9 cellular contexts compared by ENCODE assay signal in genomic region chr1:33098371-33098770, GRCh38. TPM values are rescaled to one million over a fixed set of nuclear protein-coding genes. Genes with fewer than 3 reads are reported as not detected.
DNase-seq lines count a peak whose midpoint lies in the region; ATAC-seq, FAIRE-seq and TF ChIP-seq lines count a peak whose summit lies in the region.
"Had no signal": no experiment of that assay in that cellular context is flagged by ENCODE, and none has a peak within 500 bp of the region (broad histone marks: within the 10 kb centered on the region; RNA-seq: fewer than 3 reads in every experiment).

No MANE protein-coding gene starts in this region.

- TF ChIP-seq RAD21 in HCT116 (IDR thresholded peaks at IDR 0.05; ENCODE audit: low read depth) = no peak
- TF ChIP-seq RAD21 in GM12878 (IDR thresholded peaks at IDR 0.05; ENCODE audit: insufficient read depth, low read depth, low read length) = no peak

- H4K20me1 ChIP-seq in HCT116 (ENCODE audit: insufficient read depth) (no peaks in the 10 kb centered on the region), PC-3 (ENCODE audit: low read length) (no peaks in the 10 kb centered on the region), GM12878 (ENCODE audit: control insufficient read depth, insufficient read depth) (no peaks in the 10 kb centered on the region)

- H3K9me2 ChIP-seq in HCT116 (ENCODE audit: insufficient read depth) (no peaks in the 10 kb centered on the region), PC-3 (replicated peaks; ENCODE audit: low read length) (no peaks in the 10 kb centered on the region)

- ATAC-seq in HCT116 (no peak), PC-3 (no peak), GM12878 (no peak), right lobe of liver (no peak)

- intact Hi-C loops in HCT116 (cut with micrococcal nuclease) = loop anchor here (5.0 to 10.0 kb wide), 4 partner anchors 256 to 514 kb away; partner anchors contain the start of gene ZSCAN20
- intact Hi-C loops in PC-3 (cut with micrococcal nuclease) = no loop called here
- intact Hi-C loops in GM12878 (cut with micrococcal nuclease; ENCODE audit: unreplicated experiment) = loop anchor here (2.0 to 10.0 kb wide), 2 partner anchors 28 to 516 kb away; no protein-coding TSS in a partner anchor
- intact Hi-C loops in right lobe of liver (cut with DNase I) = no loop called here

- no peak for FAIRE-seq in GM12878 (lab: Jason Lieb, UNC)
- FAIRE-seq: G401.6 had no signal

- TF ChIP-seq EP300 in GM12878 (IDR thresholded peaks at IDR 0.05; ENCODE audit: borderline replicate concordance in 1 of 2, control insufficient read depth in 1 of 2, low read depth in 2 of 2, low read length in 2 of 2) = no peak

- no peak overlapping the region for H3K9ac ChIP-seq in HCT116 (ENCODE audit: low read length)
- no peak overlapping the region for H3K9ac ChIP-seq in PC-3 (ENCODE audit: low read length)
- no peak overlapping the region for H3K9ac ChIP-seq in GM12878 (ENCODE audit: control insufficient read depth, insufficient read depth, low read length)
- H3K9ac ChIP-seq in skeletal muscle satellite cell (ENCODE audit: low read depth, low read length) = peak overlapping the region; percentile 75

- TF ChIP-seq CTCF in HCT116 (IDR thresholded peaks at IDR 0.05 in 2 of 3, conservative IDR thresholded peaks at IDR 0.05 in 1 of 3; ENCODE audit: borderline replicate concordance in 1 of 3, insufficient read depth in 1 of 3, low read depth in 2 of 3, low read length in 2 of 3) (no peak), PC-3 (conservative IDR thresholded peaks at IDR 0.05; ENCODE audit: low read depth, low read length) (no peak), GM12878 (IDR thresholded peaks at IDR 0.05 in 2 of 3, conservative IDR thresholded peaks at IDR 0.05 in 1 of 3; ENCODE audit: control insufficient read depth in 2 of 3, extremely low read depth in 1 of 3, insufficient read depth in 1 of 3, low read depth in 3 of 3, low read length in 3 of 3) (no peak), coronary artery (IDR thresholded peaks at IDR 0.05) (no peak), right lobe of liver (IDR thresholded peaks at IDR 0.05) (no peak)

- H3K9me3 ChIP-seq in HCT116 (ENCODE audit: control insufficient read depth in 1 of 2, insufficient read depth in 1 of 2, low read depth in 1 of 2, low read length in 2 of 2) (no peaks in the 10 kb centered on the region), PC-3 (ENCODE audit: low read length) (no peaks in the 10 kb centered on the region), GM12878 (replicated peaks; ENCODE audit: control insufficient read depth, insufficient read depth, low read length) (no peaks in the 10 kb centered on the region), skeletal muscle satellite cell (replicated peaks; ENCODE audit: low read length) (no peaks in the 10 kb centered on the region), right lobe of liver (no peaks in the 10 kb centered on the region)

- H3F3A ChIP-seq in PC-3 (ENCODE audit: low read length, unreplicated experiment) = peaks cover 7% of the 10 kb centered on the region

- TF ChIP-seq POLR2A in HCT116 (IDR thresholded peaks at IDR 0.05; ENCODE audit: borderline replicate concordance, extremely low read depth, insufficient read depth, insufficient read length) (no peak), GM12878 (IDR thresholded peaks at IDR 0.05; ENCODE audit: low read depth, low read length) (no peak), right lobe of liver (IDR thresholded peaks at IDR 0.05) (no peak)

- no peak overlapping the region for H2AFZ ChIP-seq in HCT116 (ENCODE audit: low read depth, low read length, poor library complexity, severe bottlenecking)
- no peak overlapping the region for H2AFZ ChIP-seq in PC-3 (ENCODE audit: low read length)
- H2AFZ ChIP-seq in GM12878 (ENCODE audit: control insufficient read depth, low read depth, low read length) = no peak overlapping the region

- CTCF ChIA-PET in HCT116 (lab: Charles Lee) = no interaction called here
- CTCF ChIA-PET in PC-3 (lab: Charles Lee) = no interaction called here
- CTCF ChIA-PET in GM12878 (lab: Yijun Ruan, JAX) = interaction anchor here (1.0 to 2.0 kb wide), 3 partner anchors 10 to 265 kb away, joined by 3 to 5 read pairs (median 3); no protein-coding TSS in a partner anchor

- peaks cover 26 to 49% of the 10 kb centered on the region in 2 experiments for H3K4me1 ChIP-seq in HCT116 (ENCODE audit: control insufficient read depth in 1 of 2, insufficient read depth in 2 of 2, low read length in 2 of 2)
- H3K4me1 ChIP-seq in PC-3 (ENCODE audit: insufficient read depth, low read length) = peaks cover 22% of the 10 kb centered on the region
- H3K4me1 ChIP-seq in GM12878 (ENCODE audit: control insufficient read depth, insufficient read depth, low read length) = peaks cover 6% of the 10 kb centered on the region; the same call in 1 of the 2 replicates
- H3K4me1 ChIP-seq in skeletal muscle satellite cell (ENCODE audit: control insufficient read depth, insufficient read depth, low read length) = peaks cover 51% of the 10 kb centered on the region
- no peaks in the 10 kb centered on the region for H3K4me1 ChIP-seq in right lobe of liver

- no peaks in the 10 kb centered on the region for H3K36me3 ChIP-seq in HCT116 (ENCODE audit: control insufficient read depth in 1 of 2, insufficient read depth in 2 of 2, low read length in 2 of 2)
- peaks cover 6% of the 10 kb centered on the region; the same call in 1 of the 2 replicates for H3K36me3 ChIP-seq in PC-3 (ENCODE audit: low read depth, low read length)
- no peaks in the 10 kb centered on the region for H3K36me3 ChIP-seq in GM12878 (ENCODE audit: control insufficient read depth in 2 of 2, insufficient read depth in 2 of 2, low read length in 1 of 2)
- no peaks in the 10 kb centered on the region for H3K36me3 ChIP-seq in skeletal muscle satellite cell (ENCODE audit: insufficient read depth, low read length)
- H3K36me3 ChIP-seq in right lobe of liver = no peaks in the 10 kb centered on the region

- H3K79me2 ChIP-seq in HCT116 (ENCODE audit: insufficient read depth, low read length) (no peaks in the 10 kb centered on the region), PC-3 (ENCODE audit: low read length) (no peaks in the 10 kb centered on the region), GM12878 (ENCODE audit: control insufficient read depth, insufficient read depth, low read length) (no peaks in the 10 kb centered on the region)

- in situ Hi-C loops in GM12878 (cut with MboI) = no loop called here

- H3K27ac ChIP-seq in HCT116 (ENCODE audit: low read depth, low read length) = peak overlapping the region; percentile 78
- peak overlapping the region; percentile 87 for H3K27ac ChIP-seq in PC-3 (ENCODE audit: low read length)
- no peak overlapping the region for H3K27ac ChIP-seq in GM12878 (ENCODE audit: control insufficient read depth, insufficient read depth)
- H3K27ac ChIP-seq in coronary artery = peak overlapping the region in 1 of 2 donors; percentile 42
- no peak overlapping the region for H3K27ac ChIP-seq in right lobe of liver

- no peak overlapping the region for H3K4me3 ChIP-seq in HCT116 (replicated peaks in 1 of 2; ENCODE audit: low read depth in 1 of 2, low read length in 2 of 2)
- no peak overlapping the region for H3K4me3 ChIP-seq in PC-3 (ENCODE audit: low read length)
- H3K4me3 ChIP-seq in GM12878 = no peak overlapping the region
- H3K4me3 ChIP-seq in skeletal muscle satellite cell (ENCODE audit: low read length) = no peak overlapping the region
- H3K4me3 ChIP-seq in coronary artery = no peak overlapping the region
- no peak overlapping the region for H3K4me3 ChIP-seq in right lobe of liver

- H3K4me2 ChIP-seq in HCT116 (ENCODE audit: low read length) = 0 out of 2 replicates have a peak overlapping the region, but pooled peaks have one; percentile 75
- H3K4me2 ChIP-seq in PC-3 (ENCODE audit: low read length) = no peak overlapping the region
- H3K4me2 ChIP-seq in GM12878 (ENCODE audit: control insufficient read depth, insufficient read depth) = no peak overlapping the region
- no peak overlapping the region for H3K4me2 ChIP-seq in skeletal muscle satellite cell (ENCODE audit: low read length)

- POLR2A ChIA-PET in HCT116 (lab: Charles Lee) = no interaction called here
- POLR2A ChIA-PET in PC-3 (lab: Charles Lee; ENCODE audit: unreplicated experiment) = no interaction called here
- POLR2A ChIA-PET in GM12878 (lab: Charles Lee) = interaction anchor here (0.6 kb wide), 1 partner anchor 251 kb away, joined by 8 read pairs; no protein-coding TSS in a partner anchor

- SMC1A ChIA-PET in GM12878 (lab: Charles Lee; ENCODE audit: uncharacterized antibody, unreplicated experiment) = interaction anchor here (1.0 kb wide), 1 partner anchor 10 kb away, joined by 3 read pairs; no protein-coding TSS in a partner anchor

- BruUV-seq in HCT116 (replicated peaks; lab: Mats Ljungman, UMichigan) = no TSS peak
- no TSS peak for BruUV-seq in PC-3 (replicated peaks; lab: Mats Ljungman, UMichigan)
- BruUV-seq in GM12878 (replicated peaks; lab: Mats Ljungman, UMichigan) = no TSS peak

- DNase-seq in HCT116 (ENCODE audit: low read depth, low spot score) (no peak), PC-3 (no peak), GM12878 (ENCODE audit: low read depth, low spot score) (no peak), COLO668 (lab: John Stamatoyannopoulos, UW; ENCODE audit: unreplicated experiment) (no peak), coronary artery (ENCODE audit: low spot score) (no peak), right lobe of liver (no peak)
- DNase-seq: left cardiac atrium had no signal

- H3K27me3 ChIP-seq in HCT116 (ENCODE audit: insufficient read depth, low read length) = no peaks in the 10 kb centered on the region
- no peaks in the 10 kb centered on the region for H3K27me3 ChIP-seq in PC-3 (ENCODE audit: low read length)
- no peaks in the 10 kb centered on the region for H3K27me3 ChIP-seq in GM12878 (replicated peaks in 1 of 2; ENCODE audit: control insufficient read depth in 2 of 2, insufficient read depth in 2 of 2, low read length in 1 of 2)
- H3K27me3 ChIP-seq in skeletal muscle satellite cell (ENCODE audit: control insufficient read depth, insufficient read depth, low read length) = no peaks in the 10 kb centered on the region
- no peaks in the 10 kb centered on the region for H3K27me3 ChIP-seq in right lobe of liver

- RAD21 ChIA-PET in HCT116 (lab: Charles Lee; ENCODE audit: low non-redundant PET in 1 of 2, low total read pairs in 2 of 2, uncharacterized antibody in 2 of 2, unreplicated experiment in 2 of 2) (no interaction called here), GM12878 (lab: Charles Lee; ENCODE audit: unreplicated experiment) (no interaction called here)

RNA-seq across cellular contexts. Expression of gene AZIN2, which starts 17.4 kb away (rescaled TPM):
- 7.8 TPM for total RNA-seq in HCT116 (2021; ENCODE audit: unreplicated experiment)
- 9.0 and 9.7 TPM in 2 replicates for polyA plus RNA-seq in HCT116 (2012)
- 2.2 and 3.3 TPM in 2 replicates for total RNA-seq in PC-3 (2014; rRNA removed)
- 0.69 and 0.88 TPM in 2 replicates for total RNA-seq in GM12878 (2013; cell fraction: nucleolus; rRNA removed)
- total RNA-seq in GM12878 (2014; rRNA removed) = 0.16 and 0.85 TPM in 2 replicates
- total RNA-seq in GM12878 (2014; rRNA removed; fragmentation: Illumina TruSeq; extraction: Trizol) = 0.31 TPM in 1 of 2 replicates, not detected in the other
- total RNA-seq in GM12878 (2021) = 0.19 and 0.31 TPM in 2 replicates
- 2.5 TPM for polyA plus RNA-seq in GM12878 (2011; ENCODE audit: low read depth)
- 0.04 and 0.14 TPM in 2 replicates for polyA plus RNA-seq in GM12878 (2011; rRNA removed)
- 0.18 and 0.22 TPM in 2 replicates for polyA plus RNA-seq in GM12878 (2011; cell fraction: cytosol; rRNA removed)
- 0.25 and 0.44 TPM in 2 replicates for polyA plus RNA-seq in GM12878 (2011; cell fraction: nucleus; rRNA removed)
- 0.34 and 0.55 TPM in 2 replicates for polyA plus RNA-seq in GM12878 (2012)
- 0.03 and 0.12 TPM in 2 replicates for polyA plus RNA-seq in GM12878 (2014; fragmentation: Illumina TruSeq; extraction: Trizol)
- polyA plus RNA-seq in GM12878 (2014; fragmentation: Nextera tagmentation; extraction: Ambion mirVana) = under 1 TPM; 0.02 to 0.05 TPM
- 0.15 and 0.52 TPM in 2 replicates for polyA plus RNA-seq in GM12878 (2014; rRNA removed)
- polyA plus RNA-seq in GM12878 (2016; fragmentation: Nextera tagmentation; extraction: Ambion mirVana) = under 1 TPM; 0.33 to 0.35 TPM
- 0.15 TPM in 1 of 2 replicates, not detected in the other for polyA minus RNA-seq in GM12878 (2011; rRNA and poly(A)+ RNA removed)
- not detected in 2 replicates for polyA minus RNA-seq in GM12878 (2011; cell fraction: cytosol; rRNA and poly(A)+ RNA removed)
- 0.36 and 0.86 TPM in 2 replicates for polyA minus RNA-seq in GM12878 (2011; cell fraction: nucleus; rRNA and poly(A)+ RNA removed)
- 4.1 and 7.0 TPM in 2 replicates for total RNA-seq in skeletal muscle satellite cell (2012; rRNA removed)
- 1 to 10 TPM in 2 of 6 experiments, under 1 TPM in 4; 0.62 to 1.2 (median 0.85) TPM for total RNA-seq in right lobe of liver

Comparison
In these comparisons a context has a peak if more than half of its experiments do, and no peak if none do; other contexts are left out.
1. H3K27ac ChIP-seq: peak in HCT116 (single experiment) and PC-3 (single experiment); none in GM12878 (single experiment) and right lobe of liver (0 of 3).
2. intact Hi-C loops: an anchor here in HCT116 (5.0 to 10.0 kb wide) and GM12878 (2.0 to 10.0 kb wide); none called in PC-3 and right lobe of liver.